ENCODE assay signal across 1 cellular context in genomic region chr13:105083986-105084385, GRCh38.
TF ChIP-seq lines count a peak whose summit lies in the region.

No MANE protein-coding gene starts in this region.

TF ChIP-seq in H1, 55 proteins besides CTCF, POLR2A, EP300 and RAD21 (continued from another document):
- TF ChIP-seq, protein P1, sequence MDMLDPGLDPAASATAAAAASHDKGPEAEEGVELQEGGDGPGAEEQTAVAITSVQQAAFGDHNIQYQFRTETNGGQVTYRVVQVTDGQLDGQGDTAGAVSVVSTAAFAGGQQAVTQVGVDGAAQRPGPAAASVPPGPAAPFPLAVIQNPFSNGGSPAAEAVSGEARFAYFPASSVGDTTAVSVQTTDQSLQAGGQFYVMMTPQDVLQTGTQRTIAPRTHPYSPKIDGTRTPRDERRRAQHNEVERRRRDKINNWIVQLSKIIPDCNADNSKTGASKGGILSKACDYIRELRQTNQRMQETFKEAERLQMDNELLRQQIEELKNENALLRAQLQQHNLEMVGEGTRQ (IDR thresholded peaks at IDR 0.05; ENCODE audit: low read length): no peak
- no peak for TF ChIP-seq NANOG (IDR thresholded peaks at IDR 0.05; ENCODE audit: insufficient read depth, low read depth, low read length, poor library complexity, severe bottlenecking)
- TF ChIP-seq POU5F1 (IDR thresholded peaks at IDR 0.05; ENCODE audit: low read depth, low read length): no peak
- no peak for TF ChIP-seq SP2 (IDR thresholded peaks at IDR 0.05; ENCODE audit: low read length)
- no peak for TF ChIP-seq GTF2F1 (IDR thresholded peaks at IDR 0.05; ENCODE audit: borderline replicate concordance, low read depth, low read length)
- no peak for TF ChIP-seq EGR1 (IDR thresholded peaks at IDR 0.05; ENCODE audit: borderline replicate concordance, low read depth, low read length)
- TF ChIP-seq ASH2L (IDR thresholded peaks at IDR 0.05; ENCODE audit: low read length): no peak
- TF ChIP-seq YY1 (IDR thresholded peaks at IDR 0.05; ENCODE audit: low read depth, low read length): no peak
- TF ChIP-seq BRCA1 (IDR thresholded peaks at IDR 0.05; ENCODE audit: low read depth, low read length): no peak
- TF ChIP-seq ZNF274 (IDR thresholded peaks at IDR 0.05; ENCODE audit: borderline replicate concordance, extremely low read depth, low read length): no peak
- TF ChIP-seq KDM4A (IDR thresholded peaks at IDR 0.05; ENCODE audit: low read depth, low read length, severe bottlenecking): no peak
TF ChIP-seq in H1: peak in this region for 0.
